Comparison of ENCODE assay signal across 14 cellular contexts in genomic region chr19:10756371-10756770, GRCh38. TPM values are rescaled to one million over a fixed set of nuclear protein-coding genes. Genes with fewer than 3 reads are reported as not detected.
DNase-seq lines count a peak whose midpoint lies in the region; ATAC-seq and TF ChIP-seq lines count a peak whose summit lies in the region.
"Had no signal": no experiment of that assay in that cellular context is flagged by ENCODE, and none has a peak within 500 bp of the region (broad histone marks: within the 10 kb centered on the region; RNA-seq: fewer than 3 reads in every experiment).

No MANE protein-coding gene starts in this region.

- CTCF ChIA-PET in WTC11 (lab: Charles Lee): interaction anchor here (1.2 to 4.0 kb wide), 2 partner anchors 39 to 102 kb away, joined by 5 to 16 read pairs; partner anchors contain the start of gene DNM2

- peak overlapping the region; percentile 73 for H3K27ac Mint-ChIP-seq in activated CD4-positive, alpha-beta T cell treated with anti-CD3 and anti-CD28 coated beads, Interleukin-2, amount 10 ng/mL, durations not matched to agents 24 days and 14 days
- H3K27ac Mint-ChIP-seq in WTC11: peak overlapping the region; percentile 57; the same call in 1 of the 2 replicates
- H3K27ac Mint-ChIP-seq in stimulated activated effector memory CD8-positive, alpha-beta T cell treated with anti-CD3 and anti-CD28 coated beads, Interleukin-12 subunit alpha, Interleukin-12 subunit beta, amount 100 ng/mL, for 72 hours: peak overlapping the region; percentile 88

- TF ChIP-seq CTCF in WTC11 (IDR thresholded peaks at IDR 0.05) (no peak), dorsolateral prefrontal cortex (IDR thresholded peaks at IDR 0.05 in 54 of 56, conservative IDR thresholded peaks at IDR 0.05 in 2 of 56; ENCODE audit: low read depth in 1 of 56, partially characterized antibody in 56 of 56) (no peak)

- POLR2A ChIA-PET in WTC11 (lab: Charles Lee): no interaction called here

- H3K4me3 ChIP-seq in dorsolateral prefrontal cortex: no peak overlapping the region
- H3K4me3 ChIP-seq: A549, left lung, SK-N-MC, thyroid gland had no signal

- intact Hi-C loops in activated CD4-positive, alpha-beta T cell treated with anti-CD3 and anti-CD28 coated beads, Interleukin-2, amount 10 ng/mL, durations not matched to agents 24 days and 14 days (cut with micrococcal nuclease): no loop called here
- intact Hi-C loops in dorsolateral prefrontal cortex (cut with DNase I): no loop called here

- peaks cover 33% of the 10 kb centered on the region for H3K36me3 Mint-ChIP-seq in activated CD4-positive, alpha-beta T cell treated with anti-CD3 and anti-CD28 coated beads, Interleukin-2, amount 10 ng/mL, durations not matched to agents 24 days and 14 days (ENCODE audit: low read depth)
- H3K36me3 Mint-ChIP-seq in WTC11: peaks cover 9% of the 10 kb centered on the region
- H3K36me3 Mint-ChIP-seq in stimulated activated effector memory CD8-positive, alpha-beta T cell treated with anti-CD3 and anti-CD28 coated beads, Interleukin-12 subunit alpha, Interleukin-12 subunit beta, amount 100 ng/mL, for 72 hours: peaks cover 40% of the 10 kb centered on the region

- peaks cover 62% of the 10 kb centered on the region for H3K4me1 Mint-ChIP-seq in activated CD4-positive, alpha-beta T cell treated with anti-CD3 and anti-CD28 coated beads, Interleukin-2, amount 10 ng/mL, durations not matched to agents 24 days and 14 days
- peaks cover 35% of the 10 kb centered on the region for H3K4me1 Mint-ChIP-seq in WTC11
- H3K4me1 Mint-ChIP-seq in stimulated activated effector memory CD8-positive, alpha-beta T cell treated with anti-CD3 and anti-CD28 coated beads, Interleukin-12 subunit alpha, Interleukin-12 subunit beta, amount 100 ng/mL, for 72 hours: peaks cover 83% of the 10 kb centered on the region

- ATAC-seq in WTC11 (peak; percentile 31; the same call in 1 of the 2 replicates), GM21526 (IDR thresholded peaks at IDR 0.05; ENCODE audit: low FRiP score, unreplicated experiment) (no peak), GM19467 (IDR thresholded peaks at IDR 0.05; ENCODE audit: unreplicated experiment) (no peak)
- ATAC-seq in stimulated activated effector memory CD8-positive, alpha-beta T cell treated with anti-CD3 and anti-CD28 coated beads, Interleukin-12 subunit alpha, Interleukin-12 subunit beta, amount 100 ng/mL, for 72 hours: no peak
- ATAC-seq: left lung had no signal

- H3K27me3 Mint-ChIP-seq in activated CD4-positive, alpha-beta T cell treated with anti-CD3 and anti-CD28 coated beads, Interleukin-2, amount 10 ng/mL, durations not matched to agents 24 days and 14 days: no peaks in the 10 kb centered on the region
- H3K27me3 Mint-ChIP-seq in WTC11 (ENCODE audit: low read depth): no peaks in the 10 kb centered on the region

- peak overlapping the region in 52 of 59 donors; percentile 6 to 100 (median 96) for H3K27ac ChIP-seq in dorsolateral prefrontal cortex
- H3K27ac ChIP-seq: A549, SK-N-MC, thyroid gland had no signal

- no peak for DNase-seq in activated CD4-positive, alpha-beta T cell treated with anti-CD3 and anti-CD28 coated beads, Interleukin-2, amount 10 ng/mL, durations not matched to agents 24 days and 14 days
- no peak for DNase-seq in activated CD4-positive, alpha-beta T cell treated with anti-CD3 and anti-CD28 coated beads, Interleukin-2, amount 50 U/mL, for 4 hours
- DNase-seq in WTC11 (ENCODE audit: low spot score): no peak
- no peak for DNase-seq in dorsolateral prefrontal cortex
- DNase-seq in stimulated activated effector memory CD8-positive, alpha-beta T cell treated with anti-CD3 and anti-CD28 coated beads, Interleukin-12 subunit alpha, Interleukin-12 subunit beta, amount 100 ng/mL, for 72 hours (ENCODE audit: low spot score in 2 of 2): no peak
- DNase-seq in NCI-H2171 (lab: John Stamatoyannopoulos, UW): no peak
- DNase-seq: activated T-cell treated with anti-CD3 and anti-CD28 coated beads, Interleukin-2, amount 50 U/mL, for 48 hours; left lung; NCI-H187; thyroid gland had no signal

- H3K4me3 Mint-ChIP-seq in activated CD4-positive, alpha-beta T cell treated with anti-CD3 and anti-CD28 coated beads, Interleukin-2, amount 10 ng/mL, durations not matched to agents 24 days and 14 days: peak overlapping the region; percentile 34
- H3K4me3 Mint-ChIP-seq in WTC11: no peak overlapping the region
- peak overlapping the region; percentile 30 for H3K4me3 Mint-ChIP-seq in stimulated activated effector memory CD8-positive, alpha-beta T cell treated with anti-CD3 and anti-CD28 coated beads, Interleukin-12 subunit alpha, Interleukin-12 subunit beta, amount 100 ng/mL, for 72 hours

- no peaks in the 10 kb centered on the region for H3K9me3 Mint-ChIP-seq in activated CD4-positive, alpha-beta T cell treated with anti-CD3 and anti-CD28 coated beads, Interleukin-2, amount 10 ng/mL, durations not matched to agents 24 days and 14 days
- no peaks in the 10 kb centered on the region for H3K9me3 Mint-ChIP-seq in WTC11
- H3K9me3 Mint-ChIP-seq in stimulated activated effector memory CD8-positive, alpha-beta T cell treated with anti-CD3 and anti-CD28 coated beads, Interleukin-12 subunit alpha, Interleukin-12 subunit beta, amount 100 ng/mL, for 72 hours: no peaks in the 10 kb centered on the region

- no peaks in the 10 kb centered on the region for H3K27me3 ChIP-seq in dorsolateral prefrontal cortex
- H3K27me3 ChIP-seq: left lung, thyroid gland had no signal

TF ChIP-seq in WTC11, 78 proteins besides CTCF, POLR2A, EP300 and RAD21:
- TF ChIP-seq ZNF671 (CRISPR knock-in tag; IDR thresholded peaks at IDR 0.05) (no peak), GRHL2 (CRISPR knock-in tag; IDR thresholded peaks at IDR 0.05; ENCODE audit: insufficient replicate concordance, severe bottlenecking) (no peak), ZNF396 (CRISPR knock-in tag; IDR thresholded peaks at IDR 0.05; ENCODE audit: borderline replicate concordance) (no peak), CDX4 (CRISPR knock-in tag; IDR thresholded peaks at IDR 0.05; ENCODE audit: borderline replicate concordance) (no peak), CREB1 (CRISPR knock-in tag; IDR thresholded peaks at IDR 0.05) (no peak)
TF ChIP-seq in WTC11: peak in this region for 0.

RNA-seq across cellular contexts. Expression of gene DNM2, which starts 38.5 kb away (rescaled TPM):
- total RNA-seq in activated CD4-positive, alpha-beta T cell treated with anti-CD3 and anti-CD28 coated beads, Interleukin-2, amount 10 ng/mL, durations not matched to agents 24 days and 14 days: 198 and 211 TPM in 2 replicates
- total RNA-seq in WTC11 (2021) (120 to 131 TPM (median 123 TPM) in 3 replicates), dorsolateral prefrontal cortex (100 to 1,000 TPM in 115 of 120 experiments, 10 to 100 TPM in 5; 88.3 to 281 (median 146) TPM)

RNA-seq across cellular contexts. Expression of gene QTRT1, which starts 55.1 kb away (rescaled TPM):
- 86.0 and 95.2 TPM in 2 replicates for total RNA-seq in activated CD4-positive, alpha-beta T cell treated with anti-CD3 and anti-CD28 coated beads, Interleukin-2, amount 10 ng/mL, durations not matched to agents 24 days and 14 days
- total RNA-seq in WTC11 (2021): 67.6 to 72.6 TPM (median 69.6 TPM) in 3 replicates
- 100 to 1,000 TPM in 5 of 120 experiments, 10 to 100 TPM in 115; 51.0 to 106 (median 74.7) TPM for total RNA-seq in dorsolateral prefrontal cortex
